ENCODE assay signal across 9 cellular contexts in the genomic region with DNA sequence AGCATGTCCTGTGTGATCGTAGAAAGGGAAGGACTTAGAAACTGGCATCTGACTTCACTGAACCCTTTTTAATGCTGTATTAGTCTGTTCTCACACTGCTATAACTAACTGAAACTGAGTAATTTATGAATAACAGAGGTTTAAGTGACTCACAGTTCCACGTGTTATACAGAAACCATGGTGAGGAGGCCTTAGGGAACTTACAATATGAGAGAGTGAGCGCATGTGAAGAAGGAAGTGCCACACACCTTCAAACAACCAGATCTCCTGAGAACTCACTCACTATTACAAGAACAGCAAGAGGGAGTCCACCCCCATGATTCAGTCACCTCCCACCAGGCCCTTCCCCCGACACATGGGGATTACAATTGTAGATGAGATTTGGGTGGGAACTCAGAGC.
DNase-seq lines count a peak whose midpoint lies in the region; ATAC-seq, FAIRE-seq and TF ChIP-seq lines count a peak whose summit lies in the region.
"Had no signal": no experiment of that assay in that cellular context is flagged by ENCODE, and none has a peak within 500 bp of the region (broad histone marks: within the 10 kb centered on the region; RNA-seq: fewer than 3 reads in every experiment).

No MANE protein-coding gene starts in this region.

- no peak overlapping the region for H3K9ac ChIP-seq in GM12878 (ENCODE audit: control insufficient read depth, insufficient read depth, low read length)

- in situ Hi-C loops in GM12878 (cut with MboI) = no loop called here

- DNase-seq in GM12891 (ENCODE audit: insufficient read length, low spot score) = no peak
- peak; percentile 33 for DNase-seq in GM12878 (ENCODE audit: low read depth, low spot score)
- no peak for DNase-seq in D721Med (ENCODE audit: insufficient read length, low spot score)
- DNase-seq in left lung = no peak
- DNase-seq in NCI-H774 (lab: John Stamatoyannopoulos, UW) = no peak
- no peak for DNase-seq in stimulated activated CD4-positive, alpha-beta T cell treated with anti-CD3 and anti-CD28 coated beads, Interleukin-15, amount 100 ng/mL, for 24 hours
- DNase-seq: amniotic stem cell had no signal

- H2AFZ ChIP-seq in GM12878 (ENCODE audit: control insufficient read depth, low read depth, low read length) = no peak overlapping the region

- TF ChIP-seq CTCF in GM12878 (IDR thresholded peaks at IDR 0.05 in 2 of 3, conservative IDR thresholded peaks at IDR 0.05 in 1 of 3; ENCODE audit: control insufficient read depth in 2 of 3, extremely low read depth in 1 of 3, insufficient read depth in 1 of 3, low read depth in 3 of 3, low read length in 3 of 3) (no peak), D721Med (IDR thresholded peaks at IDR 0.05; ENCODE audit: insufficient read depth, missing control alignments) (no peak), left lung (IDR thresholded peaks at IDR 0.05) (no peak)

- TF ChIP-seq RAD21 in GM12878 (IDR thresholded peaks at IDR 0.05; ENCODE audit: insufficient read depth, low read depth, low read length) = no peak

- FAIRE-seq in GM12891 (lab: Jason Lieb, UNC) (no peak), GM12878 (lab: Jason Lieb, UNC) (peak; percentile 71), D721Med (lab: Jason Lieb, UNC) (no peak)

- H3K9me3 ChIP-seq in GM12878 (replicated peaks; ENCODE audit: control insufficient read depth, insufficient read depth, low read length) (no peaks in the 10 kb centered on the region), left lung (no peaks in the 10 kb centered on the region)

- H4K20me1 ChIP-seq in GM12878 (ENCODE audit: control insufficient read depth, insufficient read depth) = no peaks in the 10 kb centered on the region

- intact Hi-C loops in GM12878 (cut with micrococcal nuclease; ENCODE audit: unreplicated experiment) = no loop called here
- intact Hi-C loops in left lung (cut with DNase I) = no loop called here

- no peak for TF ChIP-seq POLR2A in GM12891 (IDR thresholded peaks at IDR 0.05; ENCODE audit: low read depth, low read length)
- no peak for TF ChIP-seq POLR2A in GM12878 (IDR thresholded peaks at IDR 0.05; ENCODE audit: low read depth, low read length)

- RAD21 ChIA-PET in GM12878 (lab: Charles Lee; ENCODE audit: unreplicated experiment) = no interaction called here

- H3K27ac ChIP-seq in GM12878 (ENCODE audit: control insufficient read depth, insufficient read depth) (no peak overlapping the region), left lung (no peak overlapping the region)

- no peak overlapping the region for H3K4me2 ChIP-seq in GM12878 (ENCODE audit: control insufficient read depth, insufficient read depth)

- CTCF ChIA-PET in GM12878 (lab: Yijun Ruan, JAX) = no interaction called here

- ATAC-seq in GM21381 (IDR thresholded peaks at IDR 0.05; ENCODE audit: unreplicated experiment) = peak; percentile 89
- ATAC-seq in HG03196 (IDR thresholded peaks at IDR 0.05; ENCODE audit: unreplicated experiment) = peak; percentile 98
- peak; percentile 95 for ATAC-seq in GM12878
- ATAC-seq in left lung = no peak

- H3K36me3 ChIP-seq in GM12878 (ENCODE audit: control insufficient read depth in 2 of 2, insufficient read depth in 2 of 2, low read length in 1 of 2) = no peaks in the 10 kb centered on the region
- H3K36me3 ChIP-seq in left lung = no peaks in the 10 kb centered on the region

- H3K4me1 ChIP-seq in GM12878 (ENCODE audit: control insufficient read depth, insufficient read depth, low read length) = no peaks in the 10 kb centered on the region
- H3K4me1 ChIP-seq in left lung = no peaks in the 10 kb centered on the region

- no peaks in the 10 kb centered on the region for H3K79me2 ChIP-seq in GM12878 (ENCODE audit: control insufficient read depth, insufficient read depth, low read length)

- H3K27me3 ChIP-seq in GM12878 (replicated peaks in 1 of 2; ENCODE audit: control insufficient read depth in 2 of 2, insufficient read depth in 2 of 2, low read length in 1 of 2) (no peaks in the 10 kb centered on the region), left lung (no peaks in the 10 kb centered on the region)

- no peak; a peak in 1 of 4 replicates for TF ChIP-seq EP300 in GM12878 (IDR thresholded peaks at IDR 0.05; ENCODE audit: borderline replicate concordance in 1 of 2, control insufficient read depth in 1 of 2, low read depth in 2 of 2, low read length in 2 of 2)

- 20% methylated on average over 4 of the region's 4 CpGs for WGBS in GM12878 (ENCODE audit: insufficient coverage, insufficient replicate concordance, low lambda C conversion rate, missing lambda C conversion rate)

- H3K4me3 ChIP-seq in GM12878 (no peak overlapping the region), left lung (no peak overlapping the region)

- SMC1A ChIA-PET in GM12878 (lab: Charles Lee; ENCODE audit: uncharacterized antibody, unreplicated experiment) = interaction anchor here (1.0 kb wide), 1 partner anchor 12 kb away, joined by 3 read pairs; no protein-coding TSS in a partner anchor

- POLR2A ChIA-PET in GM12878 (lab: Charles Lee) = no interaction called here

- BruUV-seq in GM12878 (replicated peaks; lab: Mats Ljungman, UMichigan) = no TSS peak

TF ChIP-seq in GM12891, 5 proteins besides CTCF, POLR2A, EP300 and RAD21:
- no peak for TF ChIP-seq PAX5 (IDR thresholded peaks at IDR 0.05; ENCODE audit: insufficient read depth, low read length, severe bottlenecking)
- TF ChIP-seq POU2F2 (IDR thresholded peaks at IDR 0.05; ENCODE audit: low read depth, low read length) = no peak
- peak; percentile 67 for TF ChIP-seq SPI1 (IDR thresholded peaks at IDR 0.05; ENCODE audit: low read depth, low read length)
TF ChIP-seq in GM12891: peak in this region for 1.

TF ChIP-seq in GM12878, 131 proteins besides CTCF, POLR2A, EP300 and RAD21 (continues in another document):
- TF ChIP-seq IKZF2 (IDR thresholded peaks at IDR 0.05) = peak; percentile 13 to 38; a peak in 1 of 4 replicates
- TF ChIP-seq NR2F1 (conservative IDR thresholded peaks at IDR 0.05) = 0 out of 2 replicates have a peak, but pooled peaks have one; percentile 32
- 0 out of 2 replicates have a peak, but pooled peaks have one; percentile 32 for TF ChIP-seq STAT3 (IDR thresholded peaks at IDR 0.05; ENCODE audit: low read depth, low read length)
- TF ChIP-seq ATF7 (IDR thresholded peaks at IDR 0.05; ENCODE audit: low read depth) = peak; percentile 76
- TF ChIP-seq SREBF2 (IDR thresholded peaks at IDR 0.05; ENCODE audit: low read length) = no peak
- TF ChIP-seq MEF2B (IDR thresholded peaks at IDR 0.05; ENCODE audit: partially characterized antibody, poor library complexity, severe bottlenecking) = peak; percentile 78
- peak; percentile 51; the same call in 1 of the 2 replicates for TF ChIP-seq MTA2 (IDR thresholded peaks at IDR 0.05; ENCODE audit: low read depth)
- TF ChIP-seq CHD1 (IDR thresholded peaks at IDR 0.05; ENCODE audit: low read depth, low read length) = no peak
- peak; percentile 66; the same call in 1 of the 2 replicates for TF ChIP-seq SPI1 (IDR thresholded peaks at IDR 0.05; ENCODE audit: borderline replicate concordance, insufficient read depth, low read depth, low read length)
- peak; percentile 48 to 70; a peak in 3 of 4 replicates for TF ChIP-seq BHLHE40 (IDR thresholded peaks at IDR 0.05; ENCODE audit: borderline replicate concordance in 1 of 2, low read depth in 2 of 2, low read length in 1 of 2)
- peak; percentile 68; the same call in 1 of the 2 replicates for TF ChIP-seq PAX5 (IDR thresholded peaks at IDR 0.05; ENCODE audit: borderline replicate concordance, low read depth, low read length)
- peak; percentile 44 for TF ChIP-seq SMAD1 (IDR thresholded peaks at IDR 0.05; ENCODE audit: low read depth, partially characterized antibody)
- TF ChIP-seq KDM1A (IDR thresholded peaks at IDR 0.05; ENCODE audit: borderline replicate concordance) = no peak
- TF ChIP-seq IRF5 (IDR thresholded peaks at IDR 0.05; ENCODE audit: borderline replicate concordance) = no peak
- TF ChIP-seq, protein P1, sequence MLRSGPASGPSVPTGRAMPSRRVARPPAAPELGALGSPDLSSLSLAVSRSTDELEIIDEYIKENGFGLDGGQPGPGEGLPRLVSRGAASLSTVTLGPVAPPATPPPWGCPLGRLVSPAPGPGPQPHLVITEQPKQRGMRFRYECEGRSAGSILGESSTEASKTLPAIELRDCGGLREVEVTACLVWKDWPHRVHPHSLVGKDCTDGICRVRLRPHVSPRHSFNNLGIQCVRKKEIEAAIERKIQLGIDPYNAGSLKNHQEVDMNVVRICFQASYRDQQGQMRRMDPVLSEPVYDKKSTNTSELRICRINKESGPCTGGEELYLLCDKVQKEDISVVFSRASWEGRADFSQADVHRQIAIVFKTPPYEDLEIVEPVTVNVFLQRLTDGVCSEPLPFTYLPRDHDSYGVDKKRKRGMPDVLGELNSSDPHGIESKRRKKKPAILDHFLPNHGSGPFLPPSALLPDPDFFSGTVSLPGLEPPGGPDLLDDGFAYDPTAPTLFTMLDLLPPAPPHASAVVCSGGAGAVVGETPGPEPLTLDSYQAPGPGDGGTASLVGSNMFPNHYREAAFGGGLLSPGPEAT (IDR thresholded peaks at IDR 0.05; ENCODE audit: low read depth) = peak; percentile 68; the same call in 1 of the 2 replicates
- TF ChIP-seq, protein P2, sequence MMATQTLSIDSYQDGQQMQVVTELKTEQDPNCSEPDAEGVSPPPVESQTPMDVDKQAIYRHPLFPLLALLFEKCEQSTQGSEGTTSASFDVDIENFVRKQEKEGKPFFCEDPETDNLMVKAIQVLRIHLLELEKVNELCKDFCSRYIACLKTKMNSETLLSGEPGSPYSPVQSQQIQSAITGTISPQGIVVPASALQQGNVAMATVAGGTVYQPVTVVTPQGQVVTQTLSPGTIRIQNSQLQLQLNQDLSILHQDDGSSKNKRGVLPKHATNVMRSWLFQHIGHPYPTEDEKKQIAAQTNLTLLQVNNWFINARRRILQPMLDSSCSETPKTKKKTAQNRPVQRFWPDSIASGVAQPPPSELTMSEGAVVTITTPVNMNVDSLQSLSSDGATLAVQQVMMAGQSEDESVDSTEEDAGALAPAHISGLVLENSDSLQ (IDR thresholded peaks at IDR 0.05) = peak; percentile 5; the same call in 1 of the 2 replicates
